In the genomic region with DNA sequence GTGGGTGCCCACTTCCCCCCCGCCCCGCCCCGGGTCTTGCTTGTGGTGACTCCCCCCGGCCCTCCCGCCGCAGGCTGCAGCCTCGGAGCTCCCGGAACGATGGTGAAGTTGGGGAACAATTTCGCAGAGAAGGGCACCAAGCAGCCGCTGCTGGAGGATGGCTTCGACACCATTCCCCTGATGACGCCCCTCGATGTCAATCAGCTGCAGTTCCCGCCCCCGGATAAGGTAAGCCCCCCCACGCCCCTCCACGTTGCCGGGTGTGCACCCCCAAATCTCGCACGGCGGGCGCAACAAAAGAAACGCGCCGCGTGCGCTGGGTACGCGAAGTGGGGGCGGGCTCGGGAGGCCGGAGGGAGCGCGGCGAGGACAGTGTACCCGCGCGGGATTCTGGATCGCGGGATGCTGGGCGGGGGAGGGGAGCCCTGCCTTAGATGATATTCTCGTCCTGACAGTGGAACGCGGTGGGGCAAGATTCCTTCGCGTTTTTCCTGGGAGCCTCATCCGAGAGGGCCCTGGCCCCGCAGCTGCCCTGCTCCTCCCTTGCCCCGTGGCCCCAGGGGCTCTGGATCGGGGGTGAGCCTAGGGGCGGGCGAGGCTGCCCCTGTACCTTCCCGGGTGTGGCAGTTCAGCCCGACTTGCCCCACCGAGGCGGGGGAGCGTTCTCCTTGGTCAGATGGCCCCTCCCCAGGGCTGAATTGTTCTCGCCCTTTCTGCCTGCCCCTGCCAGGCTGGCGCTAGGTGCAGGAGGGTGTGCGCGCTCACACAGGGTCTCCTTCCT, we compare ENCODE assay signal across 9 cellular contexts. TPM values are rescaled to one million over a fixed set of nuclear protein-coding genes. Genes with fewer than 3 reads are reported as not detected.
A peak's percentile ranks its signal among the peaks of the same experiment; 100 is the strongest.
DNase-seq lines count a peak whose midpoint lies in the region; ATAC-seq, FAIRE-seq and TF ChIP-seq lines count a peak whose summit lies in the region.
"Had no signal": no experiment of that assay in that cellular context is flagged by ENCODE, and none has a peak within 500 bp of the region (broad histone marks: within the 10 kb centered on the region; RNA-seq: fewer than 3 reads in every experiment).

No MANE protein-coding gene starts in this region.

- FAIRE-seq in RCC 7860 (lab: Jason Lieb, UNC), result no peak

- H3K36me3 Mint-ChIP-seq in CD4-positive, CD25-positive, alpha-beta regulatory T cell, result no peaks in the 10 kb centered on the region
- no peaks in the 10 kb centered on the region for H3K36me3 Mint-ChIP-seq in nephron progenitor cell (ENCODE audit: low read depth)

- H3K4me3 ChIP-seq in CD4-positive, CD25-positive, alpha-beta regulatory T cell (ENCODE audit: low read depth, low read length), result no peak overlapping the region
- H3K4me3 ChIP-seq in colonic mucosa, result peak overlapping the region; percentile 32

- no peak for DNase-seq in CD4-positive, CD25-positive, alpha-beta regulatory T cell
- no peak for DNase-seq in colonic mucosa
- peak; percentile 39 for DNase-seq in nephron progenitor cell
- DNase-seq in RCC 7860 (ENCODE audit: low spot score), result no peak
- DNase-seq in RKO (ENCODE audit: low spot score), result no peak
- DNase-seq in NCI-H524 (lab: John Stamatoyannopoulos, UW), result no peak

- TF ChIP-seq CTCF in colonic mucosa (IDR thresholded peaks at IDR 0.05) (no peak), nephron progenitor cell (IDR thresholded peaks at IDR 0.05) (no peak)

- intact Hi-C loops in colonic mucosa (cut with DNase I), result no loop called here

- no peaks in the 10 kb centered on the region for H3K9me3 ChIP-seq in CD4-positive, CD25-positive, alpha-beta regulatory T cell (ENCODE audit: control insufficient read depth in 2 of 2, low read length in 2 of 2)
- H3K9me3 ChIP-seq in colonic mucosa, result no peaks in the 10 kb centered on the region

- H3K27ac ChIP-seq in CD4-positive, CD25-positive, alpha-beta regulatory T cell (ENCODE audit: insufficient read depth, low read length, poor library complexity, severe bottlenecking), result no peak overlapping the region
- no peak overlapping the region for H3K27ac ChIP-seq in colonic mucosa
- H3K27ac ChIP-seq: foreskin keratinocyte had no signal

- no peak overlapping the region for H3K27ac Mint-ChIP-seq in CD4-positive, CD25-positive, alpha-beta regulatory T cell
- H3K27ac Mint-ChIP-seq in nephron progenitor cell, result no peak overlapping the region

- H3K27me3 Mint-ChIP-seq in CD4-positive, CD25-positive, alpha-beta regulatory T cell, result peaks cover 46% of the 10 kb centered on the region
- H3K27me3 Mint-ChIP-seq in nephron progenitor cell (ENCODE audit: low read depth, poor library complexity), result peaks cover 85% of the 10 kb centered on the region

- peaks cover 7% of the 10 kb centered on the region for H3K27me3 ChIP-seq in CD4-positive, CD25-positive, alpha-beta regulatory T cell (ENCODE audit: control insufficient read depth, insufficient read depth, low read length)
- peaks cover 40% of the 10 kb centered on the region for H3K27me3 ChIP-seq in colonic mucosa

- no peaks in the 10 kb centered on the region for H3K36me3 ChIP-seq in CD4-positive, CD25-positive, alpha-beta regulatory T cell (ENCODE audit: control insufficient read depth, insufficient read depth, low read length)
- no peaks in the 10 kb centered on the region for H3K36me3 ChIP-seq in colonic mucosa

- H3K4me3 Mint-ChIP-seq in CD4-positive, CD25-positive, alpha-beta regulatory T cell, result peak overlapping the region; percentile 20 to 63 (median 58)
- H3K4me3 Mint-ChIP-seq in nephron progenitor cell, result peak overlapping the region; percentile 77

- no peak for ATAC-seq in CD4-positive, CD25-positive, alpha-beta regulatory T cell (ENCODE audit: low read depth in 2 of 2)
- ATAC-seq in HG02884 (IDR thresholded peaks at IDR 0.05; ENCODE audit: unreplicated experiment), result no peak

- H3K9me3 Mint-ChIP-seq in CD4-positive, CD25-positive, alpha-beta regulatory T cell, result no peaks in the 10 kb centered on the region
- H3K9me3 Mint-ChIP-seq in nephron progenitor cell, result no peaks in the 10 kb centered on the region

- peaks cover 23% of the 10 kb centered on the region for H3K4me1 ChIP-seq in CD4-positive, CD25-positive, alpha-beta regulatory T cell (ENCODE audit: control insufficient read depth, insufficient read depth, low read length, poor library complexity, severe bottlenecking)
- H3K4me1 ChIP-seq in colonic mucosa, result no peaks in the 10 kb centered on the region

- no peak overlapping the region for H3K9ac ChIP-seq in colonic mucosa (ENCODE audit: low read depth in 2 of 2, low read length in 2 of 2)

- no peak for TF ChIP-seq EP300 in Ishikawa (IDR thresholded peaks at IDR 0.05; ENCODE audit: borderline replicate concordance)

- no peak for TF ChIP-seq RAD21 in Ishikawa (IDR thresholded peaks at IDR 0.05; ENCODE audit: low read depth)

- H3K4me1 Mint-ChIP-seq in CD4-positive, CD25-positive, alpha-beta regulatory T cell, result peaks cover 0 to 17% (median 4%) of the 10 kb centered on the region in 4 donors
- peaks cover 25% of the 10 kb centered on the region for H3K4me1 Mint-ChIP-seq in nephron progenitor cell

TF ChIP-seq in Ishikawa, 13 proteins besides CTCF, POLR2A, EP300 and RAD21:
- TF ChIP-seq ZBTB7A (IDR thresholded peaks at IDR 0.05; ENCODE audit: low read depth) (peak; percentile 66; the same call in 1 of the 2 replicates), MAX (IDR thresholded peaks at IDR 0.05) (no peak), CEBPB (IDR thresholded peaks at IDR 0.05) (no peak), EGR1 (IDR thresholded peaks at IDR 0.05) (no peak), YY1 (IDR thresholded peaks at IDR 0.05; ENCODE audit: low read depth) (no peak)

RNA-seq across cellular contexts. Expression of gene NSG1, which starts 0.8 kb away (rescaled TPM):
- 0.62 TPM for total RNA-seq in CD4-positive, CD25-positive, alpha-beta regulatory T cell
- 1 to 10 TPM; 1.5 to 4.6 (median 2.9) TPM for polyA plus RNA-seq in CD4-positive, CD25-positive, alpha-beta regulatory T cell
- total RNA-seq in colonic mucosa, result 1 to 10 TPM; 2.4 to 5.9 TPM
